ENCODE assay signal across 1 cellular context in the genomic region with DNA sequence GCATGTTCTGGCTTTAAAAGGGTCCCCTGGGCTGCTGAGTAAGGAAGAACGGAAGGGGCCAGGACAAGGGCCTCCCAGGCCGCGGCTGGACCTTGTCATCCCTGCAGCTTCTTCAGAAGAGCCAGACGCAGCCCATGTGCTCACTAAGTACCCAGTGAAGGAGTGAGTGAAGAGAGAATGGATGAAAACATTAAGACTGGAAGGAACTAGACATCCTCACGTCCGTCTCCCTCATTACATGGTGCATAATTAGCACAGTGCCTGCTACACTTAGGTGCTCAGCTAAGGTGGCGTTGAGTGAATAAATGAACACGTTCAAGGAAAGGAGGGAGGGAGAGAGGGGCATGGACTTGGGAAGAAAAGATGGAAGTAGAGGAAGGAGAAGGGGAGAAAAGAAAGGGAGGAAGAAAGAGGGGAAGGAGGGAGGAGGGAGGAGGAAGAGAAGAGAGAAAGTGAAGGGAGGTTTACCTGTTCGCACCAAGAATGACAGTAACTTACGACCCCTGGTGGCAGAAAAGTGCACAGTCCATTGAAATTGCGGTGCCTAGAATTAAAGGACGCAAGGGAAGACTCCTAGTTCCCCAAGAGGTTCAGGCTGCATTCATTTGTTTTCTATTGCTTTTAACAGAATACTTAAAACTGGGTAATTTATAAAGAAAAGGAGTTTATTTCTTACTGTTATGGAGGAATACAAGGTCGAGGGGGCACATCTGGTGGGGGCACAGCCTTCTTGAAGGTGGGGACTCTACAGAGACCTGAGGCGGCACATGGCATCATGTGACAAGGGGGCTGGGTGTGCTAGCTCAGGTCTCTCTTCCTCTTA.
TF ChIP-seq lines count a peak whose summit lies in the region.

No MANE protein-coding gene starts in this region.

TF ChIP-seq in H1, 55 proteins besides CTCF, POLR2A, EP300 and RAD21:
- TF ChIP-seq, protein P1, sequence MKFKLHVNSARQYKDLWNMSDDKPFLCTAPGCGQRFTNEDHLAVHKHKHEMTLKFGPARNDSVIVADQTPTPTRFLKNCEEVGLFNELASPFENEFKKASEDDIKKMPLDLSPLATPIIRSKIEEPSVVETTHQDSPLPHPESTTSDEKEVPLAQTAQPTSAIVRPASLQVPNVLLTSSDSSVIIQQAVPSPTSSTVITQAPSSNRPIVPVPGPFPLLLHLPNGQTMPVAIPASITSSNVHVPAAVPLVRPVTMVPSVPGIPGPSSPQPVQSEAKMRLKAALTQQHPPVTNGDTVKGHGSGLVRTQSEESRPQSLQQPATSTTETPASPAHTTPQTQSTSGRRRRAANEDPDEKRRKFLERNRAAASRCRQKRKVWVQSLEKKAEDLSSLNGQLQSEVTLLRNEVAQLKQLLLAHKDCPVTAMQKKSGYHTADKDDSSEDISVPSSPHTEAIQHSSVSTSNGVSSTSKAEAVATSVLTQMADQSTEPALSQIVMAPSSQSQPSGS (IDR thresholded peaks at IDR 0.05; ENCODE audit: low read length), result no peak
- TF ChIP-seq YY1 (IDR thresholded peaks at IDR 0.05; ENCODE audit: low read depth, low read length), result no peak
- TF ChIP-seq KDM1A (IDR thresholded peaks at IDR 0.05; ENCODE audit: borderline replicate concordance, low read length), result no peak
- TF ChIP-seq ZNF274 (IDR thresholded peaks at IDR 0.05; ENCODE audit: borderline replicate concordance, extremely low read depth, low read length), result no peak
- TF ChIP-seq FOSL1 (IDR thresholded peaks at IDR 0.05; ENCODE audit: insufficient read depth, low read depth, low read length), result no peak
- TF ChIP-seq SIN3A (conservative IDR thresholded peaks at IDR 0.05 in 1 of 2, IDR thresholded peaks at IDR 0.05 in 1 of 2; ENCODE audit: low read depth in 1 of 2, low read length in 2 of 2), result peak in 1 of 2 experiments; percentile 30; a peak in 1 of 4 replicates
- no peak for TF ChIP-seq RXRA (IDR thresholded peaks at IDR 0.05; ENCODE audit: insufficient read depth, low read depth, low read length)
